8 cellular contexts compared by ENCODE assay signal in the genomic region with DNA sequence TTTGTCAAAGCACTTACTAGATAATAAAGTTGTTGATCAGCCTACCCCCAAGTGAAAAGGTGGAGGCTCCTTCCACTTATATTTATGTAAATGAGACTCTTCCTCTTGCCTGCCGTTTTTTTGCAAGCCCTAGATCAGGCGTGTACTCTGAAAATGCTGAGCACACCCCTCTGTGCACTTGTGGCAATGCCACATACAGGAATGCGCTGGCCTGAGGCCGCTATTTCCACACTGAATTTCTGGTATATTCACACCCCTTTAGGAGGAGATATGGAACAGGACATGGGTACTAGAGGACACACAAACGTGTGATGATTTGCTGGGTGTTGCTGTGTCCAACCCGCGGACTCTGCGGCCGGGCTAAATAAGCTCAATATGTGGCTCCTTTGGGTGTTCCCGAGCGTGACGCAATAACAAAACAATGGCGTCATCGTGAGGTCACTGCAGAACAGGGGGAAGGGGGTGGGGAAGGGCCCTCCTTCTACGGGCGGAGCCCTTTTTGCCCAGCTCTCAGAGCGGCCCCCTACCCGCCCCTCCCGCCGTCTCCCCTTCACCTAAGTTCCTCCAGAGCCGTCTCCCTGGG. TPM values are rescaled to one million over a fixed set of nuclear protein-coding genes. Genes with fewer than 3 reads are reported as not detected.
DNase-seq lines count a peak whose midpoint lies in the region; ATAC-seq lines count a peak whose summit lies in the region.

No MANE protein-coding gene starts in this region.

- peaks cover 38% of the 10 kb centered on the region for H3K27me3 ChIP-seq in HUES64 (ENCODE audit: insufficient read depth, low read length)
- H3K27me3 ChIP-seq in mucosa of stomach (ENCODE audit: control insufficient read depth, insufficient read depth, low read length): peaks cover 27% of the 10 kb centered on the region

- H3K4me1 ChIP-seq in HUES64 (ENCODE audit: insufficient read depth, low read length): 0 out of 2 replicates have a peak, but pooled peaks cover under 1% of the 10 kb centered on the region
- H3K4me1 ChIP-seq in mucosa of stomach (ENCODE audit: control insufficient read depth, insufficient read depth, low read length): peaks cover 16% of the 10 kb centered on the region

- DNase-seq in GDM1 (lab: John Stamatoyannopoulos, UW) (peak; percentile 73), medulla oblongata (ENCODE audit: extremely low spot score) (no peak)
- DNase-seq in activated CD4-positive, alpha-beta T cell treated with anti-CD3 and anti-CD28 coated beads for 4 hours: peak; percentile 61 to 69
- DNase-seq in effector memory CD8-positive, alpha-beta T cell: peak; percentile 66 to 71 (median 68)
- peak; percentile 72 to 84 for DNase-seq in stimulated activated naive CD8-positive, alpha-beta T cell treated with anti-CD3 and anti-CD28 coated beads, Interleukin-15, amount 100 ng/mL, for 72 hours

- peak overlapping the region; percentile 96; the same call in 1 of the 2 replicates for H3K27ac ChIP-seq in HUES64 (ENCODE audit: low read depth, low read length)

- H3K36me3 Mint-ChIP-seq in effector memory CD8-positive, alpha-beta T cell (ENCODE audit: insufficient read depth): peaks cover 70% of the 10 kb centered on the region

- H3K4me1 Mint-ChIP-seq in effector memory CD8-positive, alpha-beta T cell (ENCODE audit: low read depth in 2 of 2): peaks cover 43 to 51% of the 10 kb centered on the region in 2 donors
- peaks cover 80% of the 10 kb centered on the region for H3K4me1 Mint-ChIP-seq in stimulated activated naive CD8-positive, alpha-beta T cell treated with anti-CD3 and anti-CD28 coated beads, Interleukin-15, amount 100 ng/mL, for 72 hours

- H3K9me3 Mint-ChIP-seq in effector memory CD8-positive, alpha-beta T cell: no peaks in the 10 kb centered on the region
- no peaks in the 10 kb centered on the region for H3K9me3 Mint-ChIP-seq in stimulated activated naive CD8-positive, alpha-beta T cell treated with anti-CD3 and anti-CD28 coated beads, Interleukin-15, amount 100 ng/mL, for 72 hours

- H3K27me3 Mint-ChIP-seq in effector memory CD8-positive, alpha-beta T cell: no peaks in the 10 kb centered on the region
- no peaks in the 10 kb centered on the region for H3K27me3 Mint-ChIP-seq in stimulated activated naive CD8-positive, alpha-beta T cell treated with anti-CD3 and anti-CD28 coated beads, Interleukin-15, amount 100 ng/mL, for 72 hours

- H3K9ac ChIP-seq in HUES64 (ENCODE audit: low read depth, low read length) (peak overlapping the region; percentile 84), mucosa of stomach (ENCODE audit: low read length) (peak overlapping the region; percentile 92)

- H3K4me3 ChIP-seq in HUES64 (ENCODE audit: low read length) (peak overlapping the region; percentile 67), mucosa of stomach (ENCODE audit: low read length) (peak overlapping the region; percentile 78)

- peaks cover 34% of the 10 kb centered on the region for H3K36me3 ChIP-seq in HUES64 (ENCODE audit: insufficient read depth, low read length)
- H3K36me3 ChIP-seq in mucosa of stomach (ENCODE audit: control insufficient read depth, insufficient read depth, low read length): no peaks in the 10 kb centered on the region

- H3K27ac Mint-ChIP-seq in effector memory CD8-positive, alpha-beta T cell: peak overlapping the region; percentile 94 to 96
- H3K27ac Mint-ChIP-seq in stimulated activated naive CD8-positive, alpha-beta T cell treated with anti-CD3 and anti-CD28 coated beads, Interleukin-15, amount 100 ng/mL, for 72 hours: peak overlapping the region; percentile 96 to 99

- ATAC-seq in GM21528 (IDR thresholded peaks at IDR 0.05; ENCODE audit: low FRiP score, unreplicated experiment): peak; percentile 33
- ATAC-seq in effector memory CD8-positive, alpha-beta T cell (replicated peaks): peak; percentile 31
- peak; percentile 72 for ATAC-seq in stimulated activated naive CD8-positive, alpha-beta T cell treated with anti-CD3 and anti-CD28 coated beads, Interleukin-15, amount 100 ng/mL, for 72 hours

- H3K4me3 Mint-ChIP-seq in effector memory CD8-positive, alpha-beta T cell: peak overlapping the region; percentile 96
- H3K4me3 Mint-ChIP-seq in stimulated activated naive CD8-positive, alpha-beta T cell treated with anti-CD3 and anti-CD28 coated beads, Interleukin-15, amount 100 ng/mL, for 72 hours: peak overlapping the region; percentile 92 to 99

- WGBS in HUES64: 29% methylated on average over 21 of the region's 21 CpGs

- H3K9me3 ChIP-seq in HUES64 (ENCODE audit: insufficient read depth, low read depth, low read length): no peaks in the 10 kb centered on the region
- no peaks in the 10 kb centered on the region for H3K9me3 ChIP-seq in mucosa of stomach (ENCODE audit: control insufficient read depth, low read length)

RNA-seq across cellular contexts. Expression of a gene that starts 0.6 kb away (rescaled TPM):
- 9.3 TPM for polyA plus RNA-seq in HUES64 (2013, experiment 1 of 2)
- 15.3 TPM for polyA plus RNA-seq in HUES64 (2013, experiment 2 of 2)

RNA-seq across cellular contexts. Expression of a gene that starts 5.7 kb away (rescaled TPM):
- 1.0 TPM for polyA plus RNA-seq in HUES64 (2013, experiment 1 of 2)
- 2.8 TPM for polyA plus RNA-seq in HUES64 (2013, experiment 2 of 2)

RNA-seq across cellular contexts. Expression of a gene that starts 7.8 kb away (rescaled TPM):
- polyA plus RNA-seq in HUES64 (2013, experiment 1 of 2): 171 TPM
- 146 TPM for polyA plus RNA-seq in HUES64 (2013, experiment 2 of 2)

RNA-seq across cellular contexts. Expression of a gene that starts 10.6 kb away (rescaled TPM):
- polyA plus RNA-seq in HUES64 (2013, experiment 1 of 2): 3.7 TPM
- 4.6 TPM for polyA plus RNA-seq in HUES64 (2013, experiment 2 of 2)

RNA-seq across cellular contexts. Expression of a gene that starts 22.6 kb away (rescaled TPM):
- polyA plus RNA-seq in HUES64 (2013, experiment 1 of 2): 0.95 TPM
- polyA plus RNA-seq in HUES64 (2013, experiment 2 of 2): 1.2 TPM
